In the genomic region with DNA sequence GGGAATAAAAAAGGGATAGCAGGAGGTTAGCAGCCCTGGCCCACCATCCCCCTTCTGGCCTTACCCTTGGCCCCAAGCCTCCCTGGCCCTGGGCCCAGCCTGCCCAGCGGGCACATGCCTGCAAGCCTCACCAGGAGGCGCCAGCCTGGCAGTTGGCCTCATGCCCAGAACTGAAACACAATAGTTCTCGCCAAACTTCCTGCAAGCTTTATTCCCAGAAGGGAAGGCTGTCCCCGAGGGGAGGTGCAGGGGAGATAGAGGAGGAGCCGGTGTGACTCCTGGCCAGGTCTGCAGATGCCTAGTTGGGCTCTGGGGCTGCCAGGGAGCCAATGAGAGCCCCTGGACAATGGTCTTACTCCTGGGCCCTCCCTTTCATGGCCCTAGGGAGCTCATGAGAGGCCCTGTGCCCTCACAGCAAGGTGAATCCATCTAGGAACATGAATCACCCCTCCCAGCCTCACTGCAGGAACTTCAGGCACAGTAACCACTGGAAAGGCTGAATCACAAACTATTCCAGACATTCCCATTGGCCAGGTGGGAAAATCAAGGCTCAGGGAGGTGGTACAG, we compare ENCODE assay signal across 9 cellular contexts. TPM values are rescaled to one million over a fixed set of nuclear protein-coding genes. Genes with fewer than 3 reads are reported as not detected.
DNase-seq lines count a peak whose midpoint lies in the region; ATAC-seq, FAIRE-seq and TF ChIP-seq lines count a peak whose summit lies in the region.
"Had no signal": no experiment of that assay in that cellular context is flagged by ENCODE, and none has a peak within 500 bp of the region (broad histone marks: within the 10 kb centered on the region; RNA-seq: fewer than 3 reads in every experiment).

No MANE protein-coding gene starts in this region.

- CTCF ChIA-PET in AG04449 (lab: Yijun Ruan, JAX), result interaction anchor here (0.9 to 1.4 kb wide), 5 partner anchors 9 to 69 kb away, joined by 3 to 5 read pairs (median 3); no protein-coding TSS in a partner anchor

- in situ Hi-C loops in KBM-7 (cut with MboI; ENCODE audit: low pct_unique_long_range_greater_than_20kb, low sequenced_read_pairs), result no loop called here

- 4 to 5% methylated on average over 5 of the region's 5 CpGs for WGBS in pancreas, 2 donors

- POLR2A ChIA-PET in AG04449 (lab: Yijun Ruan, JAX), result no interaction called here

- H3K79me2 ChIP-seq in fibroblast of lung (ENCODE audit: control insufficient read depth, insufficient read depth, low read length), result no peaks in the 10 kb centered on the region

- peak; percentile 87 to 95 (median 92) for ATAC-seq in pancreas
- no peak for ATAC-seq in HG03139 (IDR thresholded peaks at IDR 0.05; ENCODE audit: unreplicated experiment)

- FAIRE-seq in pancreas (lab: Jason Lieb, UNC), result no peak

- H3K9ac ChIP-seq in fibroblast of lung (ENCODE audit: insufficient read depth, low read length), result no peak overlapping the region

- H3K9me3 ChIP-seq in fibroblast of lung (ENCODE audit: control insufficient read depth, insufficient read depth, low read depth, low read length), result no peaks in the 10 kb centered on the region
- no peaks in the 10 kb centered on the region for H3K9me3 ChIP-seq in pancreas

- no peak overlapping the region for H3K27ac ChIP-seq in fibroblast of lung (ENCODE audit: insufficient read depth, low read length)
- H3K27ac ChIP-seq in pancreas, result peak overlapping the region; percentile 22 to 80 (median 67)

- no peak overlapping the region for H3K4me2 ChIP-seq in fibroblast of lung (ENCODE audit: extremely low read depth, insufficient read depth, low read length)

- H4K20me1 ChIP-seq in fibroblast of lung (ENCODE audit: control insufficient read depth, extremely low read depth, insufficient read depth, low read length), result no peaks in the 10 kb centered on the region

- no peaks in the 10 kb centered on the region for H3K4me1 ChIP-seq in fibroblast of lung (ENCODE audit: control insufficient read depth, extremely low read depth, insufficient read depth, low read length)
- peaks cover 0 to 25% (median 6%) of the 10 kb centered on the region in 3 donors for H3K4me1 ChIP-seq in pancreas

- intact Hi-C loops in pancreas (cut with DNase I), result no loop called here

- peak; percentile 63 for TF ChIP-seq CTCF in AG04449 (IDR thresholded peaks at IDR 0.05; ENCODE audit: insufficient read depth, low read length, missing control alignments)
- peak; percentile 30 to 47 for TF ChIP-seq CTCF in fibroblast of lung (conservative IDR thresholded peaks at IDR 0.05 in 1 of 2, IDR thresholded peaks at IDR 0.05 in 1 of 2; ENCODE audit: low read depth in 1 of 2, low read length in 2 of 2)
- peak; percentile 36 to 60 (median 56) for TF ChIP-seq CTCF in pancreas (IDR thresholded peaks at IDR 0.05)

- H3K27me3 ChIP-seq in fibroblast of lung (ENCODE audit: control insufficient read depth, insufficient read depth, low read length) (no peaks in the 10 kb centered on the region), pancreas (no peaks in the 10 kb centered on the region)

- H2AFZ ChIP-seq in fibroblast of lung (ENCODE audit: low read length), result no peak overlapping the region

- H3K4me3 ChIP-seq in AG04449 (ENCODE audit: low read depth, low read length) (no peak overlapping the region), fibroblast of lung (replicated peaks in 1 of 4; ENCODE audit: control extremely low read depth in 1 of 4, insufficient read depth in 1 of 4, low read depth in 3 of 4, low read length in 4 of 4) (no peak overlapping the region), pancreas (no peak overlapping the region)

- DNase-seq in AG04449 (ENCODE audit: low read depth, low spot score) (no peak), KBM-7 (peak; percentile 29), RPMI7951 (ENCODE audit: low read depth) (peak; percentile 91), fibroblast of lung (ENCODE audit: low read depth in 2 of 2) (peak; percentile 59 to 71), pancreas (peak; percentile 93 to 99 (median 96)), AML-193 (lab: John Stamatoyannopoulos, UW) (no peak)
- DNase-seq in activated effector memory CD4-positive, alpha-beta T cell treated with Interleukin-2 at 50 U/mL for 16 hours, result no peak
- DNase-seq: activated naive CD8-positive, alpha-beta T cell treated with anti-CD3 and anti-CD28 coated beads, Interleukin-2, amount 10 ng/mL, durations not matched to agents 7 days and 5 days had no signal

- no peaks in the 10 kb centered on the region for H3K36me3 ChIP-seq in fibroblast of lung (ENCODE audit: control insufficient read depth, insufficient read depth, low read length)
- H3K36me3 ChIP-seq in pancreas, result no peaks in the 10 kb centered on the region

RNA-seq across cellular contexts. Expression of a gene that starts 4.0 kb away (rescaled TPM):
- total RNA-seq in RPMI7951 (2014; rRNA removed; shearing (Covaris generic)), result 1.1 and 2.1 TPM in 2 replicates
- total RNA-seq in fibroblast of lung (not detected in 2 replicates), pancreas (not detected)
- polyA plus RNA-seq in fibroblast of lung (not detected in 2 replicates), pancreas (not detected)
- polyA plus RNA-seq in fibroblast of lung (2012), result not detected in 2 replicates
- polyA minus RNA-seq in fibroblast of lung (ENCODE audit: low replicate concordance), result not detected in 2 replicates

RNA-seq across cellular contexts. Expression of a gene that starts 37.5 kb away (rescaled TPM):
- total RNA-seq in RPMI7951 (2014; rRNA removed; shearing (Covaris generic)), result 95.7 and 114 TPM in 2 replicates
- total RNA-seq in fibroblast of lung (0.17 TPM in 1 of 2 replicates, not detected in the other), pancreas (1 to 10 TPM in 2 of 6 donors, under 1 TPM in 2, not detected in 2; 0.06 to 1.7 (median 0.89) TPM)
- polyA plus RNA-seq in fibroblast of lung (0.02 TPM in 1 of 2 replicates, not detected in the other), pancreas (under 1 TPM; 0.19 to 0.42 TPM)
- not detected in 2 replicates for polyA plus RNA-seq in fibroblast of lung (2012)
- polyA minus RNA-seq in fibroblast of lung (ENCODE audit: low replicate concordance), result 4.4 TPM in 1 of 2 replicates, not detected in the other
- total RNA-seq: activated naive CD8-positive, alpha-beta T cell treated with anti-CD3 and anti-CD28 coated beads, Interleukin-2, amount 10 ng/mL, durations not matched to agents 7 days and 5 days had no signal

Comparison
In these comparisons a context has a peak if more than half of its experiments do, and no peak if none do; other contexts are left out.
1. DNase-seq: peak in KBM-7 (single experiment), RPMI7951 (single experiment), fibroblast of lung (2 of 2) and pancreas (6 of 6); none in AG04449 (single experiment), activated effector memory CD4-positive, alpha-beta T cell treated with Interleukin-2 at 50 U/mL for 16 hours (single experiment) and AML-193 (0 of 2).
2. RNA of a gene that starts 37.5 kb away (total RNA-seq): 95.7 to 114 TPM in RPMI7951; 0.06 to 1.7 TPM in pancreas and 0.17 TPM in fibroblast of lung; every median in the first group is over 10 times any median in the second.
3. Peak in every context shown above with its lines, with median percentiles within 50 percentile points of each other: CTCF ChIP-seq.